25 cellular contexts compared by ENCODE assay signal in the genomic region with DNA sequence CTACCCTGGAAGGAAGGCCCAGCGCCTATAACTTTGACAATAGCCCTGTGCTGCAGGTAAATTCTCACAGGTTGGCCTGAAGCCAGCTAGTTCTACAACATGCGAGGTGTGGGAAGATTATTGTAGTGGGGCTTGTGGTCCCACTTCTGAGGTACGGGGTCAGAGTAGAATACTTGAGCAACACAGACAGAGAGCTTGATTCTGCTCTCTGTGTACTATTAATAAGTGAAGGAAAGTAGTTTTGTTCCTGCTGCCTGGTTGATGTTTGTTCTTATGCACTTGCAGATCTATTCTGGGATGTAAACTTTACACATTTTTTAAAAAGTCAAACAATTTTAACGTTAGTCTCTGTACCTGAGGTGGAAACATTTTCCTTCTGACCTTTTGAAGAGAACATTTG.
"Had no signal": no experiment of that assay in that cellular context is flagged by ENCODE, and none has a peak within 500 bp of the region (broad histone marks: within the 10 kb centered on the region; RNA-seq: fewer than 3 reads in every experiment).

No MANE protein-coding gene starts in this region.

- H3K27ac Mint-ChIP-seq: activated CD4-positive, alpha-beta memory T cell treated with anti-CD3 and anti-CD28 coated beads, Interleukin-2, amount 10 ng/mL, durations not matched to agents 7 days and 5 days; stimulated activated naive B cell treated with anti-CD40 and anti-IgM and Interleukin-4, amounts not matched to agents 10 μg/mL and 1 μg/mL and 100 μg/mL, for 72 hours; T-helper 17 cell had no signal

- H3K4me1 Mint-ChIP-seq: activated CD4-positive, alpha-beta memory T cell treated with anti-CD3 and anti-CD28 coated beads, Interleukin-2, amount 10 ng/mL, durations not matched to agents 7 days and 5 days; T-helper 17 cell had no signal

- H3K4me3 ChIP-seq: body of pancreas, right lobe of liver, SK-N-MC, thoracic aorta had no signal

- H3K4me3 Mint-ChIP-seq: activated CD4-positive, alpha-beta memory T cell treated with anti-CD3 and anti-CD28 coated beads, Interleukin-2, amount 10 ng/mL, durations not matched to agents 7 days and 5 days; neural crest cell; stimulated activated naive B cell treated with anti-CD40 and anti-IgM and Interleukin-4, amounts not matched to agents 10 μg/mL and 1 μg/mL and 100 μg/mL, for 72 hours; T-helper 17 cell had no signal

- H3K27me3 Mint-ChIP-seq: stimulated activated naive B cell treated with anti-CD40 and anti-IgM and Interleukin-4, amounts not matched to agents 10 μg/mL and 1 μg/mL and 100 μg/mL, for 72 hours had no signal

- H3K36me3 ChIP-seq: thoracic aorta had no signal

- FAIRE-seq: small intestine had no signal

- H3K9me3 Mint-ChIP-seq: activated CD4-positive, alpha-beta memory T cell treated with anti-CD3 and anti-CD28 coated beads, Interleukin-2, amount 10 ng/mL, durations not matched to agents 7 days and 5 days; neural crest cell; stimulated activated naive B cell treated with anti-CD40 and anti-IgM and Interleukin-4, amounts not matched to agents 10 μg/mL and 1 μg/mL and 100 μg/mL, for 72 hours had no signal

- ATAC-seq: body of pancreas; esophagus mucosa; right lobe of liver; stimulated activated naive B cell treated with anti-CD40 and anti-IgM and Interleukin-4, amounts not matched to agents 10 μg/mL and 1 μg/mL and 100 μg/mL, for 72 hours; T-helper 17 cell had no signal

- H3K4me1 ChIP-seq: right lobe of liver had no signal

- H3K27ac ChIP-seq: body of pancreas, right lobe of liver, SK-N-MC, thoracic aorta had no signal

- H3K9me3 ChIP-seq: body of pancreas, right lobe of liver, thoracic aorta had no signal

- DNase-seq: activated CD4-positive, alpha-beta memory T cell treated with anti-CD3 and anti-CD28 coated beads, Interleukin-2, amount 10 ng/mL, durations not matched to agents 7 days and 5 days; activated CD4-positive, alpha-beta T cell treated with anti-CD3 and anti-CD28 coated beads for 48 hours; activated effector memory CD4-positive, alpha-beta T cell treated with anti-CD3 and anti-CD28 coated beads, Interleukin-2, amount 50 U/mL, for 16 hours; activated naive CD4-positive, alpha-beta T cell treated with anti-CD3 and anti-CD28 coated beads, Interleukin-2, amount 50 U/mL, for 16 hours; anterior cingulate cortex; central memory CD4-positive, alpha-beta T cell; dermis blood vessel endothelial cell; effector CD8-positive, alpha-beta T cell; foreskin melanocyte; glutamatergic neuron; hippocampal formation; kidney glomerular epithelial cell; mesenchymal stem cell; right lobe of liver; small intestine; stimulated activated CD4-positive, alpha-beta T cell treated with anti-CD3 and anti-CD28 coated beads, Interleukin-15, amount 100 ng/mL, for 24 hours; stimulated activated CD8-positive, alpha-beta memory T cell treated with anti-CD3 and anti-CD28 coated beads, Interleukin-4, amount 100 ng/mL, for 48 hours; stimulated activated naive B cell treated with anti-CD40 and anti-IgM and Interleukin-4, amounts not matched to agents 10 μg/mL and 1 μg/mL and 100 μg/mL, for 72 hours; SW 1271; T-helper 17 cell had no signal

- H3K27me3 ChIP-seq: body of pancreas, right lobe of liver had no signal
